ENCODE assay signal across 17 cellular contexts in genomic region chr17:46976626-46977270, GRCh38. TPM values are rescaled to one million over a fixed set of nuclear protein-coding genes. Genes with fewer than 3 reads are reported as not detected.
DNase-seq lines count a peak whose midpoint lies in the region; ATAC-seq, FAIRE-seq and TF ChIP-seq lines count a peak whose summit lies in the region.
"Had no signal": no experiment of that assay in that cellular context is flagged by ENCODE, and none has a peak within 500 bp of the region (broad histone marks: within the 10 kb centered on the region; RNA-seq: fewer than 3 reads in every experiment).

No MANE protein-coding gene starts in this region.

- no peak overlapping the region for H3K27ac ChIP-seq in HUES6 (ENCODE audit: low read depth, low read length)
- H3K27ac ChIP-seq in K562 (ENCODE audit: extremely low read depth, low read depth, low read length), result peak overlapping the region; percentile 48; the same call in 2 of the 3 replicates
- no peak overlapping the region for H3K27ac ChIP-seq in neural progenitor cell
- H3K27ac ChIP-seq: C4-2B had no signal

- 7% methylated on average over 14 of the region's 14 CpGs for WGBS in K562 (ENCODE audit: insufficient coverage, low coverage, missing lambda C conversion rate)

- H3F3A ChIP-seq in neural progenitor cell (ENCODE audit: low read depth), result peaks cover 34% of the 10 kb centered on the region

- no peaks in the 10 kb centered on the region for H3K9me3 Mint-ChIP-seq in neural progenitor cell
- H3K9me3 Mint-ChIP-seq in endothelial cell (ENCODE audit: unreplicated experiment), result no peaks in the 10 kb centered on the region
- H3K9me3 Mint-ChIP-seq: stimulated activated memory B cell treated with anti-CD40 and anti-IgM and Interleukin-4, amounts not matched to agents 10 μg/mL and 1 μg/mL and 100 μg/mL, for 72 hours had no signal

- in situ Hi-C loops in K562 (cut with MboI), result loop anchor here (25.0 kb wide), 1 partner anchor 636 kb away; no protein-coding TSS in a partner anchor

- peaks cover 27% of the 10 kb centered on the region for H3K4me1 ChIP-seq in HUES6 (ENCODE audit: control insufficient read depth, insufficient read depth, low read length)
- H3K4me1 ChIP-seq in K562 (replicated peaks in 1 of 2; ENCODE audit: control insufficient read depth in 2 of 2, insufficient read depth in 2 of 2, low read length in 2 of 2), result peaks cover 10 to 30% of the 10 kb centered on the region in 2 experiments; a peak in 4 of 5 replicates
- H3K4me1 ChIP-seq in neural progenitor cell, result peaks cover 16% of the 10 kb centered on the region

- TF ChIP-seq EP300 in K562 (IDR thresholded peaks at IDR 0.05; ENCODE audit: low read length), result no peak; the same call in 1 of the 2 replicates

- H3K79me2 ChIP-seq in K562 (ENCODE audit: control insufficient read depth, insufficient read depth, low read length) (no peaks in the 10 kb centered on the region), neural progenitor cell (ENCODE audit: low read depth) (no peaks in the 10 kb centered on the region)

- TF ChIP-seq CTCF in K562 (IDR thresholded peaks at IDR 0.05 in 2 of 3, conservative IDR thresholded peaks at IDR 0.05 in 1 of 3; ENCODE audit: insufficient read depth in 2 of 3, low read depth in 1 of 3, low read length in 3 of 3), result peak; percentile 57 to 81 (median 75)
- TF ChIP-seq CTCF in neural progenitor cell (IDR thresholded peaks at IDR 0.05), result peak; percentile 30
- no peak for TF ChIP-seq CTCF in endothelial cell (IDR thresholded peaks at IDR 0.05; ENCODE audit: unreplicated experiment)

- peak; percentile 97 for ATAC-seq in K562
- no peak for ATAC-seq in HG03095 (IDR thresholded peaks at IDR 0.05; ENCODE audit: unreplicated experiment)
- ATAC-seq: stimulated activated memory B cell treated with anti-CD40 and anti-IgM and Interleukin-4, amounts not matched to agents 10 μg/mL and 1 μg/mL and 100 μg/mL, for 72 hours had no signal

- H3K4me2 ChIP-seq in K562 (ENCODE audit: insufficient read depth, low read length) (peak overlapping the region; percentile 72), neural progenitor cell (peak overlapping the region; percentile 19)

- H3K36me3 ChIP-seq in HUES6 (ENCODE audit: control insufficient read depth, insufficient read depth, low read length) (no peaks in the 10 kb centered on the region), K562 (ENCODE audit: control insufficient read depth, insufficient read depth, low read length) (no peaks in the 10 kb centered on the region), neural progenitor cell (no peaks in the 10 kb centered on the region)

- TF ChIP-seq RAD21 in K562 (CRISPR knock-in tag; conservative IDR thresholded peaks at IDR 0.05 in 1 of 2, IDR thresholded peaks at IDR 0.05 in 1 of 2), result peak in 1 of 2 experiments; percentile 56; a peak in 2 of 4 replicates

- H3K4me3 Mint-ChIP-seq in neural progenitor cell (peak overlapping the region; percentile 96), endothelial cell (ENCODE audit: unreplicated experiment) (no peak overlapping the region)
- H3K4me3 Mint-ChIP-seq: stimulated activated memory B cell treated with anti-CD40 and anti-IgM and Interleukin-4, amounts not matched to agents 10 μg/mL and 1 μg/mL and 100 μg/mL, for 72 hours had no signal

- H3K27me3 Mint-ChIP-seq in neural progenitor cell (ENCODE audit: insufficient read depth, low read depth) (peaks cover 28% of the 10 kb centered on the region), endothelial cell (ENCODE audit: unreplicated experiment) (peaks cover 14% of the 10 kb centered on the region)

- H3K9me3 ChIP-seq in HUES6 (ENCODE audit: control insufficient read depth, insufficient read depth, low read depth, low read length), result no peaks in the 10 kb centered on the region
- no peaks in the 10 kb centered on the region for H3K9me3 ChIP-seq in K562 (replicated peaks; ENCODE audit: control insufficient read depth, insufficient read depth, low read depth, low read length)
- H3K9me3 ChIP-seq in neural progenitor cell (ENCODE audit: low read depth), result no peaks in the 10 kb centered on the region

- peaks cover 56% of the 10 kb centered on the region for H3K27me3 ChIP-seq in HUES6 (ENCODE audit: control insufficient read depth, insufficient read depth, low read length)
- H3K27me3 ChIP-seq in K562 (ENCODE audit: control insufficient read depth in 2 of 2, insufficient read depth in 2 of 2, low read length in 2 of 2), result peaks cover 36 to 56% of the 10 kb centered on the region in 2 experiments; a peak in 4 of 5 replicates
- H3K27me3 ChIP-seq in neural progenitor cell, result peaks cover 51% of the 10 kb centered on the region

- peak overlapping the region; percentile 72 for H3K4me3 ChIP-seq in HUES6 (ENCODE audit: low read depth, low read length)
- H3K4me3 ChIP-seq in K562, result no peak overlapping the region
- H3K4me3 ChIP-seq in neural progenitor cell, result no peak overlapping the region

- peak; percentile 98 for FAIRE-seq in K562 (lab: Jason Lieb, UNC)

- intact Hi-C loops in K562 (cut with micrococcal nuclease), result no loop called here

- BruUV-seq in K562 (replicated peaks; lab: Mats Ljungman, UMichigan), result no TSS peak

- H3K9ac ChIP-seq in HUES6 (ENCODE audit: low read length) (no peak overlapping the region), K562 (ENCODE audit: insufficient read depth in 1 of 2, low read depth in 2 of 2, low read length in 2 of 2) (peak overlapping the region in 1 of 2 experiments; percentile 21; a peak in 2 of 4 replicates), neural progenitor cell (no peak overlapping the region)

- H4K20me1 ChIP-seq in K562 (replicated peaks; ENCODE audit: control insufficient read depth, insufficient read depth, low read length), result peaks cover 4% of the 10 kb centered on the region; the same call in 1 of the 2 replicates
- no peaks in the 10 kb centered on the region for H4K20me1 ChIP-seq in neural progenitor cell (ENCODE audit: low read depth)

- peak overlapping the region; percentile 12 for H2AFZ ChIP-seq in K562 (ENCODE audit: low read depth, low read length)
- no peak overlapping the region for H2AFZ ChIP-seq in neural progenitor cell (replicated peaks)

- DNase-seq in EH (ENCODE audit: low read depth) (peak; percentile 44), K562 (ENCODE audit: extremely low read depth in 1 of 4, low spot score in 3 of 4) (peak; percentile 44 to 86 (median 62)), neural progenitor cell (ENCODE audit: low spot score) (peak; percentile 51), activated T-cell treated with anti-CD3 and anti-CD28 coated beads for 4 hours (no peak), endothelial cell (ENCODE audit: low spot score) (no peak)
- no peak for DNase-seq in activated CD8-positive, alpha-beta memory T cell treated with anti-CD3 and anti-CD28 coated beads, Interleukin-2, amount 50 U/mL, for 48 hours
- DNase-seq: activated CD8-positive, alpha-beta memory T cell treated with anti-CD3 and anti-CD28 coated beads, Interleukin-2, amount 50 U/mL, for 4 hours; central memory CD4-positive, alpha-beta T cell; MM.1S; naive B cell; stimulated activated CD4-positive, alpha-beta T cell treated with anti-CD3 and anti-CD28 coated beads, Interleukin-4, amount 100 ng/mL, for 1 hour had no signal

- POLR2A ChIA-PET in K562 (lab: Yijun Ruan, JAX), result interaction anchor here (0.7 to 1.5 kb wide), 4 partner anchors 9 to 175 kb away, joined by 3 read pairs; no protein-coding TSS in a partner anchor

- CTCF ChIA-PET in K562 (lab: Yijun Ruan, JAX; ENCODE audit: low intra/inter-chr PET ratio), result no interaction called here

- H3K4me1 Mint-ChIP-seq in neural progenitor cell, result peaks cover 35% of the 10 kb centered on the region
- H3K4me1 Mint-ChIP-seq in endothelial cell (ENCODE audit: unreplicated experiment), result peaks cover 12% of the 10 kb centered on the region

- H3K9me1 ChIP-seq in K562 (ENCODE audit: control insufficient read depth, insufficient read depth, low read length), result no peaks in the 10 kb centered on the region

- TF ChIP-seq POLR2A in K562 (conservative IDR thresholded peaks at IDR 0.05), result no peak

- H3K36me3 Mint-ChIP-seq in neural progenitor cell (peaks cover 5% of the 10 kb centered on the region), endothelial cell (ENCODE audit: low read depth, unreplicated experiment) (peaks cover 7% of the 10 kb centered on the region)
- H3K36me3 Mint-ChIP-seq: stimulated activated memory B cell treated with anti-CD40 and anti-IgM and Interleukin-4, amounts not matched to agents 10 μg/mL and 1 μg/mL and 100 μg/mL, for 72 hours had no signal

- H3K27ac Mint-ChIP-seq in neural progenitor cell (peak overlapping the region; percentile 23), endothelial cell (ENCODE audit: unreplicated experiment) (no peak overlapping the region)
- H3K27ac Mint-ChIP-seq: naive B cell; stimulated activated memory B cell treated with anti-CD40 and anti-IgM and Interleukin-4, amounts not matched to agents 10 μg/mL and 1 μg/mL and 100 μg/mL, for 72 hours had no signal

RNA-seq across cellular contexts. Expression of gene RPRML, which starts 2.3 kb away (rescaled TPM):
- total RNA-seq in K562 (2011; cell fraction: chromatin; rRNA removed; ENCODE audit: low replicate concordance), result not detected in 2 replicates
- total RNA-seq in K562 (2011; cell fraction: nucleolus; rRNA removed), result not detected in 2 replicates
- not detected in 2 replicates for total RNA-seq in K562 (2011; cell fraction: nucleoplasm; rRNA removed)
- not detected in 2 replicates for total RNA-seq in K562 (2014; rRNA removed)
- not detected in 2 replicates for total RNA-seq in K562 (2014; rRNA removed; fragmentation: Illumina TruSeq; extraction: Trizol)
- total RNA-seq in K562 (2015; rRNA removed; fragmentation: Illumina TruSeq; extraction: Trizol), result not detected in 2 replicates
- 0.16 TPM in 1 of 2 replicates, not detected in the other for total RNA-seq in K562 (2021)
- polyA plus RNA-seq in K562 (2011; rRNA removed), result not detected in 2 replicates
- 0.06 TPM in 1 of 2 replicates, not detected in the other for polyA plus RNA-seq in K562 (2011; cell fraction: cytosol; rRNA removed)
- not detected in 2 replicates for polyA plus RNA-seq in K562 (2011; cell fraction: nucleus; rRNA removed)
- polyA plus RNA-seq in K562 (2012), result not detected in 2 replicates
- not detected in 2 replicates for polyA plus RNA-seq in K562 (2014; fragmentation: Illumina TruSeq; extraction: Trizol)
- polyA plus RNA-seq in K562 (2014; fragmentation: Nextera tagmentation; extraction: Ambion mirVana), result not detected
- polyA plus RNA-seq in K562 (2014; rRNA removed), result 0.20 TPM in 1 of 2 replicates, not detected in the other
- polyA minus RNA-seq in K562 (2011; rRNA and poly(A)+ RNA removed), result not detected in 2 replicates
- polyA minus RNA-seq in K562 (2011; cell fraction: cytosol; rRNA and poly(A)+ RNA removed), result not detected in 2 replicates
- not detected in 2 replicates for polyA minus RNA-seq in K562 (2011; cell fraction: nucleus; rRNA and poly(A)+ RNA removed)
- 0.65 TPM in 1 of 2 replicates, not detected in the other for total RNA-seq in neural progenitor cell (ENCODE audit: low replicate concordance)
- not detected for total RNA-seq in endothelial cell (ENCODE audit: unreplicated experiment)
- total RNA-seq: liver, urinary bladder had no signal
- polyA plus RNA-seq: urinary bladder had no signal

RNA-seq across cellular contexts. Expression of gene GOSR2, which starts 53.8 kb away (rescaled TPM):
- total RNA-seq in K562 (2011; cell fraction: chromatin; rRNA removed; ENCODE audit: low replicate concordance), result 156 and 170 TPM in 2 replicates
- total RNA-seq in K562 (2011; cell fraction: nucleolus; rRNA removed), result 93.8 and 102 TPM in 2 replicates
- 157 and 232 TPM in 2 replicates for total RNA-seq in K562 (2011; cell fraction: nucleoplasm; rRNA removed)
- total RNA-seq in K562 (2014; rRNA removed) (32.7 and 38.5 TPM in 2 replicates), K562 (2014; rRNA removed; fragmentation: Illumina TruSeq; extraction: Trizol) (41.0 and 41.1 TPM in 2 replicates), K562 (2015; rRNA removed; fragmentation: Illumina TruSeq; extraction: Trizol) (32.7 and 34.6 TPM in 2 replicates), K562 (2021) (48.6 and 54.3 TPM in 2 replicates), neural progenitor cell (ENCODE audit: low replicate concordance) (29.2 and 33.6 TPM in 2 replicates), endothelial cell (ENCODE audit: unreplicated experiment) (51.2 TPM)
- polyA plus RNA-seq in K562 (2011; rRNA removed) (95.3 and 96.3 TPM in 2 replicates), K562 (2014; fragmentation: Illumina TruSeq; extraction: Trizol) (41.0 and 43.9 TPM in 2 replicates), K562 (2014; fragmentation: Nextera tagmentation; extraction: Ambion mirVana) (10 to 100 TPM; 75.4 to 84.1 TPM), K562 (2014; rRNA removed) (45.2 and 48.9 TPM in 2 replicates)
- polyA plus RNA-seq in K562 (2011; cell fraction: cytosol; rRNA removed), result 56.4 and 69.6 TPM in 2 replicates
- 83.6 and 116 TPM in 2 replicates for polyA plus RNA-seq in K562 (2011; cell fraction: nucleus; rRNA removed)
- polyA plus RNA-seq in K562 (2012), result 35.3 and 36.2 TPM in 2 replicates
- 87.7 and 94.0 TPM in 2 replicates for polyA minus RNA-seq in K562 (2011; rRNA and poly(A)+ RNA removed)
- polyA minus RNA-seq in K562 (2011; cell fraction: cytosol; rRNA and poly(A)+ RNA removed), result 21.9 and 32.0 TPM in 2 replicates
- polyA minus RNA-seq in K562 (2011; cell fraction: nucleus; rRNA and poly(A)+ RNA removed), result 59.9 and 98.9 TPM in 2 replicates

Comparison
In these comparisons a context has a peak if more than half of its experiments do, and no peak if none do; other contexts are left out.
1. DNase-seq: peak in EH (single experiment), K562 (4 of 4) and neural progenitor cell (single experiment); none in activated T-cell treated with anti-CD3 and anti-CD28 coated beads for 4 hours (single experiment), activated CD8-positive, alpha-beta memory T cell treated with anti-CD3 and anti-CD28 coated beads, Interleukin-2, amount 50 U/mL, for 48 hours (single experiment) and endothelial cell (single experiment).